ENCODE assay signal across 16 cellular contexts in genomic region chr7:51029586-51030230, GRCh38.
DNase-seq lines count a peak whose midpoint lies in the region; ATAC-seq, FAIRE-seq and TF ChIP-seq lines count a peak whose summit lies in the region.
"Had no signal": no experiment of that assay in that cellular context is flagged by ENCODE, and none has a peak within 500 bp of the region (broad histone marks: within the 10 kb centered on the region; RNA-seq: fewer than 3 reads in every experiment).

No MANE protein-coding gene starts in this region.

- no peak for TF ChIP-seq POLR2A in H54 (IDR thresholded peaks at IDR 0.05; ENCODE audit: low read depth, low read length)

- H3K27ac ChIP-seq in kidney (ENCODE audit: low read depth in 2 of 2, low read length in 2 of 2) = no peak overlapping the region

- FAIRE-seq in H54 (lab: Jason Lieb, UNC) = no peak
- no peak for FAIRE-seq in kidney (lab: Jason Lieb, UNC)
- FAIRE-seq: endometrium, GM12891 had no signal

- DNase-seq in A172 (ENCODE audit: low spot score) = peak; percentile 83
- DNase-seq in H54 (ENCODE audit: insufficient read length, low spot score) = peak; percentile 74
- DNase-seq in amniotic epithelial cell (ENCODE audit: low read depth) = peak; percentile 91
- peak; percentile 95 for DNase-seq in fibroblast of villous mesenchyme (ENCODE audit: low read depth)
- DNase-seq in activated effector memory CD4-positive, alpha-beta T cell treated with Interleukin-2 at 50 U/mL for 16 hours = no peak
- DNase-seq in kidney = no peak
- no peak for DNase-seq in activated naive CD4-positive, alpha-beta T cell treated with anti-CD3 and anti-CD28 coated beads, Interleukin-2, amount 50 U/mL, for 16 hours
- no peak for DNase-seq in left lobe of liver (ENCODE audit: low spot score)
- DNase-seq: ACHN; activated CD4-positive, alpha-beta T cell treated with anti-CD3 and anti-CD28 coated beads for 1 hour; activated T-cell treated with anti-CD3 and anti-CD28 coated beads, Interleukin-2, amount 50 U/mL, for 24 hours; NCI-H2107; stimulated activated CD4-positive, alpha-beta T cell treated with anti-CD3 and anti-CD28 coated beads, Interleukin-15, amount 100 ng/mL, for 24 hours; stimulated activated CD8-positive, alpha-beta memory T cell treated with anti-CD3 and anti-CD28 coated beads, Interleukin-4, amount 100 ng/mL, for 48 hours had no signal

- no peaks in the 10 kb centered on the region for H3K4me1 ChIP-seq in kidney (ENCODE audit: control insufficient read depth in 1 of 2, insufficient read depth in 1 of 2, low read depth in 1 of 2, low read length in 2 of 2)

- H3K4me3 ChIP-seq in fibroblast of villous mesenchyme (ENCODE audit: low read depth, low read length) (no peak overlapping the region), kidney (ENCODE audit: low read length in 2 of 2) (no peak overlapping the region)

- no peak overlapping the region for H3K9ac ChIP-seq in kidney (ENCODE audit: low read length in 2 of 2)

- intact Hi-C loops in kidney (cut with DNase I) = no loop called here

- no peaks in the 10 kb centered on the region for H3K9me3 ChIP-seq in kidney (ENCODE audit: control insufficient read depth in 1 of 2, low read length in 2 of 2)

- H3K36me3 ChIP-seq in kidney (ENCODE audit: control insufficient read depth in 1 of 2, insufficient read depth in 2 of 2, low read length in 2 of 2) = peaks cover 2 to 4% of the 10 kb centered on the region in 2 donors

- TF ChIP-seq CTCF in fibroblast of villous mesenchyme (IDR thresholded peaks at IDR 0.05; ENCODE audit: insufficient read depth, low read depth, low read length) = no peak
- TF ChIP-seq CTCF in kidney (IDR thresholded peaks at IDR 0.05; ENCODE audit: borderline replicate concordance, extremely low read depth, insufficient read depth) = no peak

- no peak for ATAC-seq in left lobe of liver

Comparison
In these comparisons a context has a peak if more than half of its experiments do, and no peak if none do; other contexts are left out.
1. DNase-seq: peak in A172 (single experiment), H54 (single experiment), amniotic epithelial cell (single experiment) and fibroblast of villous mesenchyme (single experiment); none in activated effector memory CD4-positive, alpha-beta T cell treated with Interleukin-2 at 50 U/mL for 16 hours (single experiment), kidney (single experiment), activated naive CD4-positive, alpha-beta T cell treated with anti-CD3 and anti-CD28 coated beads, Interleukin-2, amount 50 U/mL, for 16 hours (single experiment) and left lobe of liver (single experiment).